1 cellular context compared by ENCODE assay signal in the genomic region with DNA sequence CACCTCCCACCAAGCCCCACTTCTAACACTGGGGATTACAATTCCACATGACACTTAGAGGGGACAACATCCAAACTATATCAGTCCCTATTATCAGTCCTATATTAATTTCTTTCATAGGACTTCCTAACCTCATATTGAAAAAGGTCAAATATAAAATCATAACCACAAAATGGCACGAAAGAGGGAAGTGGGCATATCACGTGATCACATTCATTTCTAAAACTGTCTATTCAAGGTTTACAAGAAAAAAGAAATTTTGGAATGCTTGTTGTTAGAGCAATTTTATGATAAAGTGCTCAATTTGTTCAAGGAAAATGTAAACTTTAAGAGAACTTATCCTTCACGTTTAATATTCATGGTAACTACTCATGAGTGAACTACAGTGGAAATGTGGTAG.
TF ChIP-seq lines count a peak whose summit lies in the region.

No MANE protein-coding gene starts in this region.

TF ChIP-seq in HepG2, 621 proteins besides CTCF, POLR2A, EP300 and RAD21:
- TF ChIP-seq, protein P1, sequence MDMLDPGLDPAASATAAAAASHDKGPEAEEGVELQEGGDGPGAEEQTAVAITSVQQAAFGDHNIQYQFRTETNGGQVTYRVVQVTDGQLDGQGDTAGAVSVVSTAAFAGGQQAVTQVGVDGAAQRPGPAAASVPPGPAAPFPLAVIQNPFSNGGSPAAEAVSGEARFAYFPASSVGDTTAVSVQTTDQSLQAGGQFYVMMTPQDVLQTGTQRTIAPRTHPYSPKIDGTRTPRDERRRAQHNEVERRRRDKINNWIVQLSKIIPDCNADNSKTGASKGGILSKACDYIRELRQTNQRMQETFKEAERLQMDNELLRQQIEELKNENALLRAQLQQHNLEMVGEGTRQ (IDR thresholded peaks at IDR 0.05; ENCODE audit: low read depth, low read length), result 0 out of 2 replicates have a peak, but pooled peaks have one; percentile 14
- TF ChIP-seq, protein P1 (CRISPR knock-in tag; IDR thresholded peaks at IDR 0.05; ENCODE audit: borderline replicate concordance), result no peak
- TF ChIP-seq BORCS8-MEF2B (CRISPR knock-in tag; IDR thresholded peaks at IDR 0.05) (no peak), RAD51 (IDR thresholded peaks at IDR 0.05; ENCODE audit: borderline replicate concordance) (peak; percentile 85), SOX5 (CRISPR knock-in tag; IDR thresholded peaks at IDR 0.05; ENCODE audit: borderline replicate concordance) (no peak), ZNF230 (CRISPR knock-in tag; IDR thresholded peaks at IDR 0.05) (no peak)
- TF ChIP-seq, protein P2, sequence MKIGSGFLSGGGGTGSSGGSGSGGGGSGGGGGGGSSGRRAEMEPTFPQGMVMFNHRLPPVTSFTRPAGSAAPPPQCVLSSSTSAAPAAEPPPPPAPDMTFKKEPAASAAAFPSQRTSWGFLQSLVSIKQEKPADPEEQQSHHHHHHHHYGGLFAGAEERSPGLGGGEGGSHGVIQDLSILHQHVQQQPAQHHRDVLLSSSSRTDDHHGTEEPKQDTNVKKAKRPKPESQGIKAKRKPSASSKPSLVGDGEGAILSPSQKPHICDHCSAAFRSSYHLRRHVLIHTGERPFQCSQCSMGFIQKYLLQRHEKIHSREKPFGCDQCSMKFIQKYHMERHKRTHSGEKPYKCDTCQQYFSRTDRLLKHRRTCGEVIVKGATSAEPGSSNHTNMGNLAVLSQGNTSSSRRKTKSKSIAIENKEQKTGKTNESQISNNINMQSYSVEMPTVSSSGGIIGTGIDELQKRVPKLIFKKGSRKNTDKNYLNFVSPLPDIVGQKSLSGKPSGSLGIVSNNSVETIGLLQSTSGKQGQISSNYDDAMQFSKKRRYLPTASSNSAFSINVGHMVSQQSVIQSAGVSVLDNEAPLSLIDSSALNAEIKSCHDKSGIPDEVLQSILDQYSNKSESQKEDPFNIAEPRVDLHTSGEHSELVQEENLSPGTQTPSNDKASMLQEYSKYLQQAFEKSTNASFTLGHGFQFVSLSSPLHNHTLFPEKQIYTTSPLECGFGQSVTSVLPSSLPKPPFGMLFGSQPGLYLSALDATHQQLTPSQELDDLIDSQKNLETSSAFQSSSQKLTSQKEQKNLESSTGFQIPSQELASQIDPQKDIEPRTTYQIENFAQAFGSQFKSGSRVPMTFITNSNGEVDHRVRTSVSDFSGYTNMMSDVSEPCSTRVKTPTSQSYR (CRISPR knock-in tag; IDR thresholded peaks at IDR 0.05; ENCODE audit: borderline replicate concordance), result no peak
